8 cellular contexts compared by ENCODE assay signal in the genomic region with DNA sequence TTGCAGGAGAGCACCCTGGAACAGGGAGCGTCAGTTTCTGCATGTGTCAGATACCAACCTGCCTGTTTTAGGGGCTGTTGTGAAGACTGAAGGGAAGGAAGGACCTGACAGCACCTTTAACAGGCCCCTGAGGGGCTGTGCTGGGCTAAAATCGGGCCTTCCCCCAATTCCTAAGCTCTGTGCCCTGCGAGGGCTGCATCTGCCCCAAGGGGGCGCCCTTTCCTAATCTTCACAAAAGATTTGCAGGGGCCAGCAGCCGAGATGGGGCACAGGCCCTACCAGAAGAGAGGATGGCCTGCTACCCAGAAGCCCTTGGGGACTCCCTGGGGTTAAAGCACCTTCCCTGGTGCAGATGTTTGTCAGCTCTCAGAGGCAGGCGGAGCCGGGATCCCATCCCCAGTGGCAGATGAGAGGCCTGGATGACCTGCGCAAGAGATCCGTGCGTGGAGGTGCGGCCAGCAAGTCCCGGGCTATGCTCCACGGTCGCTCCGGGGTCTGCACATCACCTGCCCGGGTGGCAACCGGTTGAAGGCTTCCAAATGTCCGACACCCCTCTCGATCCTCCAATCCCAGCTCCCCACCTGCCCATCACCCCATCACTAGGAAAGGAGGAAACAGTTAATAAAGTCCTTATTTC. TPM values are rescaled to one million over a fixed set of nuclear protein-coding genes. Genes with fewer than 3 reads are reported as not detected.
A peak's percentile ranks its signal among the peaks of the same experiment; 100 is the strongest.
DNase-seq lines count a peak whose midpoint lies in the region; ATAC-seq and TF ChIP-seq lines count a peak whose summit lies in the region.

No MANE protein-coding gene starts in this region.

- no peaks in the 10 kb centered on the region for H3K36me3 Mint-ChIP-seq in nephron progenitor cell (ENCODE audit: low read depth)

- H3K9me3 Mint-ChIP-seq in nephron progenitor cell: no peaks in the 10 kb centered on the region

- peak; percentile 89 for TF ChIP-seq CTCF in nephron progenitor cell (IDR thresholded peaks at IDR 0.05)

- H3K4me3 Mint-ChIP-seq in nephron progenitor cell: no peak overlapping the region

- peaks cover 37% of the 10 kb centered on the region for H3K4me1 Mint-ChIP-seq in nephron progenitor cell

- no peak for ATAC-seq in GM21447 (IDR thresholded peaks at IDR 0.05; ENCODE audit: unreplicated experiment)

- peak; percentile 31 to 83 for DNase-seq in NCI-H524 (lab: John Stamatoyannopoulos, UW)
- DNase-seq in NCI-H524 treated with DMSO at 0.1 percent for 48 hours (lab: John Stamatoyannopoulos, UW): no peak
- peak; percentile 29 for DNase-seq in LHCN-M2 (ENCODE audit: low read depth)
- peak; percentile 26 for DNase-seq in SW480 (ENCODE audit: low spot score)
- DNase-seq in ecto neural progenitor cell (ENCODE audit: low spot score): peak; percentile 87
- DNase-seq in nephron progenitor cell: peak; percentile 84
- DNase-seq in DMS153 treated with DMSO at 0.1 percent for 48 hours (lab: John Stamatoyannopoulos, UW; ENCODE audit: unreplicated experiment): no peak

- H3K27ac Mint-ChIP-seq in nephron progenitor cell: no peak overlapping the region

- peaks cover 45% of the 10 kb centered on the region for H3K27me3 Mint-ChIP-seq in nephron progenitor cell (ENCODE audit: low read depth, poor library complexity)

RNA-seq across cellular contexts. Expression of gene RHCG, which starts 53.6 kb away (rescaled TPM):
- not detected in 2 replicates for total RNA-seq in LHCN-M2 (2014; rRNA removed)
- polyA plus RNA-seq in LHCN-M2 (2012): not detected

Comparison
In these comparisons a context has a peak if more than half of its experiments do, and no peak if none do; other contexts are left out.
1. DNase-seq: peak in NCI-H524 (2 of 2), LHCN-M2 (single experiment), SW480 (single experiment), ecto neural progenitor cell (single experiment) and nephron progenitor cell (single experiment); none in NCI-H524 treated with DMSO at 0.1 percent for 48 hours (single experiment) and DMS153 treated with DMSO at 0.1 percent for 48 hours (single experiment).